Comparison of ENCODE assay signal across 31 cellular contexts in the genomic region with DNA sequence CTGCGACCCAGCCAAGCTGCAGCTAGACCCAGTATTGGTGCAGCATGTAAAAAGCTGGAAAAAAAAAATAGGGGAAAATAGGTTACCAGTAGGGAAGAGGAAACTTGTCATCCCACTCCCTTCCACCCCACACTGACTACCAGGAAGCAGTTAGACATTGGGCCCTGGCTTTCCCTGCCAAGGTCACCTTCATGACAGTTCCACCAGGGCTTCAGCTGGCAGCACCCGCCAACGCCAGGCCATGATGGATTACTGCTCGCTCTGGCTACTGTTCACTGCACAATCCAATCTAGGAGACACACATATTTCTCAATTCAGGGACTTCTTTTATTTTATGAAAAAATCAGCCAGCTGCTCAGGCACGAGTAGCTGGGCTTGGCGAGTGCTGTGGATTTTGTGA.
"Had no signal": no experiment of that assay in that cellular context is flagged by ENCODE, and none has a peak within 500 bp of the region (broad histone marks: within the 10 kb centered on the region; RNA-seq: fewer than 3 reads in every experiment).

No MANE protein-coding gene starts in this region.

- DNase-seq: activated B cell treated with CpG ODN at 0.5 μM for 24 hours; activated CD4-positive, alpha-beta memory T cell treated with anti-CD3 and anti-CD28 coated beads for 36 hours; activated CD4-positive, alpha-beta T cell treated with anti-CD3 and anti-CD28 coated beads for 4 hours; activated CD4-positive, alpha-beta T cell treated with anti-CD3 and anti-CD28 coated beads, Interleukin-2, amount 10 ng/mL, durations not matched to agents 24 days and 14 days; activated CD4-positive, alpha-beta T cell treated with anti-CD3 and anti-CD28 coated beads, Interleukin-2, amount 50 U/mL, for 1 hour; activated CD4-positive, alpha-beta T cell treated with anti-CD3 and anti-CD28 coated beads, Interleukin-2, amount 50 U/mL, for 4 hours; activated CD8-positive, alpha-beta memory T cell treated with anti-CD3 and anti-CD28 coated beads, Interleukin-2, amount 50 U/mL, for 4 hours; activated CD8-positive, alpha-beta T cell treated with anti-CD3 and anti-CD28 coated beads for 36 hours; activated effector memory CD4-positive, alpha-beta T cell treated with anti-CD3 and anti-CD28 coated beads, Interleukin-2, amount 50 U/mL, for 16 hours; activated gamma-delta T cell treated with Interleukin-2 at 50 U/mL for 16 hours; activated naive CD4-positive, alpha-beta T cell; activated naive CD4-positive, alpha-beta T cell treated with anti-CD3 and anti-CD28 coated beads for 36 hours; activated naive CD4-positive, alpha-beta T cell treated with anti-CD3 and anti-CD28 coated beads, Interleukin-2, amount 50 U/mL, for 16 hours; activated naive CD8-positive, alpha-beta T cell treated with anti-CD3 and anti-CD28 coated beads for 36 hours; activated T-cell treated with anti-CD3 and anti-CD28 coated beads for 4 hours; activated T-cell treated with anti-CD3 and anti-CD28 coated beads, Interleukin-2, amount 50 U/mL, for 1 hour; activated T-cell treated with anti-CD3 and anti-CD28 coated beads, Interleukin-2, amount 50 U/mL, for 4 hours; activated T-cell treated with anti-CD3 and anti-CD28 coated beads, Interleukin-2, amount 50 U/mL, for 72 hours; amygdala; anterior cingulate cortex; brain microvascular endothelial cell; central memory CD4-positive, alpha-beta T cell; T-helper 1 cell; T-helper 2 cell; T-helper 9 cell had no signal

- H3K27ac ChIP-seq: ascending aorta, brain microvascular endothelial cell, breast epithelium, VCaP had no signal

- H3K4me1 ChIP-seq: ascending aorta, breast epithelium had no signal

- H3K27me3 ChIP-seq: ascending aorta, brain microvascular endothelial cell, breast epithelium had no signal

- ATAC-seq: activated CD4-positive, CD25-positive, alpha-beta regulatory T cell treated with anti-CD3 and anti-CD28 coated beads, Interleukin-2, amount 50 U/mL, for 24 hours; activated CD8-positive, alpha-beta T cell treated with anti-CD3 and anti-CD28 coated beads for 36 hours; activated naive CD4-positive, alpha-beta T cell treated with anti-CD3 and anti-CD28 coated beads, Interleukin-2, amount 50 U/mL, for 72 hours; activated T-cell treated with anti-CD3 and anti-CD28 coated beads, Interleukin-2, amount 50 U/mL, for 4 hours; activated T-cell treated with anti-CD3 and anti-CD28 coated beads, Interleukin-2, amount 50 U/mL, for 72 hours; activated T-helper 17 cell treated with anti-CD3 and anti-CD28 coated beads, Interleukin-2, amount 50 U/mL, for 72 hours had no signal

- H3K36me3 ChIP-seq: ascending aorta, brain microvascular endothelial cell, breast epithelium had no signal

- H3K4me3 ChIP-seq: ascending aorta, breast epithelium had no signal

- H3K9me3 ChIP-seq: ascending aorta had no signal
